Comparison of ENCODE assay signal across 9 cellular contexts in genomic region chr22:37282385-37282677, GRCh38. TPM values are rescaled to one million over a fixed set of nuclear protein-coding genes. Genes with fewer than 3 reads are reported as not detected.
DNase-seq lines count a peak whose midpoint lies in the region.
"Had no signal": no experiment of that assay in that cellular context is flagged by ENCODE, and none has a peak within 500 bp of the region (broad histone marks: within the 10 kb centered on the region; RNA-seq: fewer than 3 reads in every experiment).

Gene CYTH4 (plus strand): TSS chr22:37282508. CDS start chr22:37282570, 62 bp downstream.

- 36% methylated on average over 12 of the region's 12 CpGs for WGBS in urinary bladder

- no peak within 1 kb of the TSS for H3K27ac ChIP-seq in urinary bladder (ENCODE audit: low read depth)
- H3K27ac ChIP-seq: 22Rv1 had no signal

- peak; percentile 25 for DNase-seq in DMS53 (lab: John Stamatoyannopoulos, UW)
- no peak for DNase-seq in DMS53 treated with DMSO at 0.1 percent for 48 hours (lab: John Stamatoyannopoulos, UW; ENCODE audit: unreplicated experiment)
- peak; percentile 42 to 71 (median 53) for DNase-seq in activated CD4-positive, CD25-positive, alpha-beta regulatory T cell (lab: John Stamatoyannopoulos, UW)
- peak; percentile 63 for DNase-seq in central memory CD4-positive, alpha-beta T cell
- peak; percentile 43 for DNase-seq in pons (ENCODE audit: low spot score)
- no peak for DNase-seq in iPS-NIHi7 (ENCODE audit: extremely low spot score)
- DNase-seq in hepatic stellate cell (ENCODE audit: low spot score) = no peak

- H3K4me1 ChIP-seq in urinary bladder (ENCODE audit: insufficient read depth) = no peaks in the 10 kb centered on the region

- no peaks in the 10 kb centered on the region for H3K36me3 ChIP-seq in urinary bladder (ENCODE audit: insufficient read depth)

- peak within 1 kb of the TSS; percentile 13 for H3K4me3 ChIP-seq in urinary bladder (ENCODE audit: low read depth, low read length)

RNA-seq across cellular contexts. Expression of gene CYTH4, which starts in this region (rescaled TPM):
- total RNA-seq in urinary bladder = 10.8 TPM
- polyA plus RNA-seq in urinary bladder = 5.2 TPM

Comparison
In these comparisons a context has a peak if more than half of its experiments do, and no peak if none do; other contexts are left out.
1. DNase-seq: peak in DMS53 (single experiment), activated CD4-positive, CD25-positive, alpha-beta regulatory T cell (4 of 4), central memory CD4-positive, alpha-beta T cell (single experiment) and pons (single experiment); none in DMS53 treated with DMSO at 0.1 percent for 48 hours (single experiment), iPS-NIHi7 (single experiment) and hepatic stellate cell (single experiment).